6 cellular contexts compared by ENCODE assay signal in the genomic region with DNA sequence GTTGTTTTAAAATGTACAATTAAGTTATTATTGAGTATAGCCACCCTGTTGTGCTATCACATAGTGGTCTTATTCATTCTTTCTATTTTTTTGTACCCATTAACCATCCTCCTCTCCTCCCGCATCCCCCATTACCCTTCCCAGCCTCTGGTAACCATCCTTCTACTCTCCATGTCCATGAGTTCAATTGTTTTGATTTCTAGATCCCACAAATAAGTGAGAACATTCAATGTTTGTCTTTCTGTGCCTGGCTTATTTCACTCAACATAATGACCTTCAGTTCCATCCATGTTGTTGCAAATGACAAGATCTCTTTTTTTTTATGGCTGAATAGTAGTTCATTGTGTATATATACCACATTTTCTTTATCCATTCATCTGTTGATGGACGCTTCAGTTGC.
DNase-seq lines count a peak whose midpoint lies in the region.
"Not testable (repeated sequence)": the region's sequence is repeated elsewhere in the genome, so short reads cannot be mapped to it uniquely, and the experiment has no call there.

No MANE protein-coding gene starts in this region.

- H3K27me3 ChIP-seq in layer of hippocampus (ENCODE audit: control insufficient read depth, insufficient read depth, low read length): not testable (repeated sequence)

- H3K27ac ChIP-seq in cingulate gyrus (ENCODE audit: low read depth, low read length): peak overlapping the region; percentile 79
- peak overlapping the region; percentile 21 for H3K27ac ChIP-seq in layer of hippocampus (ENCODE audit: low read depth, low read length)

- peak; percentile 37 for DNase-seq in Ammon's horn (ENCODE audit: low spot score)
- peak; percentile 4 for DNase-seq in foreskin melanocyte
- DNase-seq in pons (ENCODE audit: low spot score): peak; percentile 82
- peak; percentile 61 for DNase-seq in superior temporal gyrus (ENCODE audit: extremely low spot score)

Comparison
In these comparisons a context has a peak if more than half of its experiments do, and no peak if none do; other contexts are left out.
1. Peak in every context shown above with its lines: DNase-seq and H3K27ac ChIP-seq.
2. DNase-seq: peak in every context shown above with its lines; median percentile 82 in pons; 61 in superior temporal gyrus; 37 in Ammon's horn; 4 in foreskin melanocyte.